ENCODE assay signal across 16 cellular contexts in the genomic region with DNA sequence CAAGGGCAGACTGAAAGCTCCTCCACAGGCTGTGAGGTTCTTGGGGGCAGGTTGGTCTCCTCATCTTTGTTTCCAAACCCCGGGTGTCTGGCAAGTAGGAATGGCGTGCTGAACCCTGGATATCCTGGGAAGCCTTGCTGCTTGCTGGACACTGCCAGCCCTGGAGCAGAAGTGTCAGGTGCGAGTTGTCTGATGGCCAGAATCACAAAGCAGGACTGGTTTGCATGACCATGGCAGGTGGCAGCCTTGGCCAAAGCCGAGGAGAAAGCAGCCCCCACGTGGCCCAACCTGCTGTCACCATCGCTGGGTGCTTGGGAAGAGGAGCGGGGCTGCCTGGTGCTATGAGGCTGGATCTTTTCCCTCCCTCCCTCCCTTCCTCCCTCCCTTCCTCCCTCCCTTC.
DNase-seq lines count a peak whose midpoint lies in the region; ATAC-seq and TF ChIP-seq lines count a peak whose summit lies in the region.
"Had no signal": no experiment of that assay in that cellular context is flagged by ENCODE, and none has a peak within 500 bp of the region (broad histone marks: within the 10 kb centered on the region; RNA-seq: fewer than 3 reads in every experiment).

No MANE protein-coding gene starts in this region.

- H3K4me2 ChIP-seq in neuronal stem cell (ENCODE audit: insufficient read depth, low read length, poor library complexity, severe bottlenecking), result no peak overlapping the region

- H3K4ac ChIP-seq in neuronal stem cell (ENCODE audit: low read length), result no peak overlapping the region

- no peak overlapping the region for H2BK120ac ChIP-seq in neuronal stem cell (ENCODE audit: low read depth, low read length)

- H3K4me3 ChIP-seq in left ventricle myocardium inferior (no peak overlapping the region), neuronal stem cell (ENCODE audit: low read length in 2 of 2) (no peak overlapping the region), aorta (ENCODE audit: low read length in 2 of 2) (no peak overlapping the region)
- H3K4me3 ChIP-seq: MG63 had no signal

- peak overlapping the region; percentile 1 for H2AK5ac ChIP-seq in neuronal stem cell (ENCODE audit: low read depth, low read length)

- H3K27ac ChIP-seq in left ventricle myocardium inferior (replicated peaks), result no peak overlapping the region
- H3K27ac ChIP-seq in neuronal stem cell (replicated peaks; ENCODE audit: low read length), result no peak overlapping the region
- no peak overlapping the region for H3K27ac ChIP-seq in aorta (ENCODE audit: low read depth in 1 of 2, low read length in 2 of 2)

- H3K23ac ChIP-seq in neuronal stem cell (ENCODE audit: low read depth, low read length, poor library complexity), result no peak overlapping the region

- H2BK12ac ChIP-seq in neuronal stem cell (ENCODE audit: low read length), result no peak overlapping the region

- H2BK15ac ChIP-seq in neuronal stem cell (ENCODE audit: low read length), result peak overlapping the region; percentile 44

- peak; percentile 40 for DNase-seq in left ventricle myocardium superior
- no peak for DNase-seq in left ventricle myocardium inferior
- peak; percentile 37 for DNase-seq in ecto neural progenitor cell (ENCODE audit: low spot score)
- no peak for DNase-seq in neuronal stem cell (ENCODE audit: low spot score)
- DNase-seq in aorta, result peak; percentile 35 to 37
- DNase-seq in Kasumi-1 (lab: John Stamatoyannopoulos, UW), result no peak
- DNase-seq: CD8-positive, alpha-beta memory T cell; GOT3; KG1; MG63; NCI-H1105; NCI-H187 treated with DMSO at 0.1 percent for 48 hours; NCI-H446 treated with DMSO at 0.1 percent for 48 hours; NCI-H748 treated with DMSO at 0.1 percent for 48 hours; PC-3 had no signal

- no peak overlapping the region for H2BK5ac ChIP-seq in neuronal stem cell (ENCODE audit: low read length)

- intact Hi-C loops in left ventricle myocardium superior (cut with micrococcal nuclease), result no loop called here
- intact Hi-C loops in left ventricle myocardium inferior (cut with micrococcal nuclease), result no loop called here
- intact Hi-C loops in aorta (cut with DNase I), result no loop called here

- H4K91ac ChIP-seq in neuronal stem cell (ENCODE audit: low read depth, low read length, poor library complexity), result no peak overlapping the region

- H3K9me3 ChIP-seq in left ventricle myocardium inferior (replicated peaks) (no peaks in the 10 kb centered on the region), neuronal stem cell (replicated peaks in 1 of 2; ENCODE audit: control insufficient read depth in 2 of 2, insufficient read depth in 1 of 2, low read depth in 1 of 2, low read length in 2 of 2) (peaks cover 0 to 2% of the 10 kb centered on the region in 2 donors), aorta (ENCODE audit: control insufficient read depth, low read length) (no peaks in the 10 kb centered on the region)
- H3K9me3 ChIP-seq: MG63 had no signal

- H3K18ac ChIP-seq in neuronal stem cell (ENCODE audit: low read length), result peak overlapping the region; percentile 75

- no peak overlapping the region for H2AFZ ChIP-seq in neuronal stem cell (ENCODE audit: low read length)

- no peaks in the 10 kb centered on the region for H3K36me3 ChIP-seq in left ventricle myocardium inferior
- no peaks in the 10 kb centered on the region for H3K36me3 ChIP-seq in neuronal stem cell (replicated peaks in 1 of 2; ENCODE audit: control insufficient read depth in 2 of 2, insufficient read depth in 2 of 2, low read length in 2 of 2)
- no peaks in the 10 kb centered on the region for H3K36me3 ChIP-seq in aorta (ENCODE audit: control insufficient read depth in 1 of 2, insufficient read depth in 2 of 2, low read length in 1 of 2)
- H3K36me3 ChIP-seq: MG63 had no signal

- H3K27me3 ChIP-seq in left ventricle myocardium inferior (ENCODE audit: low read depth), result peaks cover 2% of the 10 kb centered on the region
- no peaks in the 10 kb centered on the region for H3K27me3 ChIP-seq in neuronal stem cell (ENCODE audit: control insufficient read depth in 3 of 3, insufficient read depth in 3 of 3, low read depth in 1 of 3, low read length in 3 of 3)
- no peaks in the 10 kb centered on the region for H3K27me3 ChIP-seq in aorta (ENCODE audit: control insufficient read depth in 1 of 2, insufficient read depth in 2 of 2, low read length in 1 of 2)
- H3K27me3 ChIP-seq: MG63 had no signal

- no CpG with 5 or more reads among the region's 7 CpGs for WGBS in neuronal stem cell (ENCODE audit: extremely low coverage in 2 of 2, insufficient read length in 2 of 2, insufficient replicate concordance in 1 of 2), 2 donors
- 94 to 95% methylated on average over 7 of the region's 7 CpGs for WGBS in aorta, 2 donors

- ATAC-seq in left ventricle myocardium superior, result no peak
- no peak for ATAC-seq in aorta (ENCODE audit: low FRiP score)
- no peak for ATAC-seq in HG03565 (IDR thresholded peaks at IDR 0.05; ENCODE audit: unreplicated experiment)
- ATAC-seq: PC-3 had no signal

- no peak overlapping the region for H3K14ac ChIP-seq in neuronal stem cell (ENCODE audit: low read length)

- no peaks in the 10 kb centered on the region for H3K79me1 ChIP-seq in neuronal stem cell (ENCODE audit: low read depth, low read length)

- no peak for TF ChIP-seq CTCF in left ventricle myocardium inferior (IDR thresholded peaks at IDR 0.05; ENCODE audit: borderline replicate concordance)

- H3K9ac ChIP-seq in neuronal stem cell (ENCODE audit: low read depth, low read length, poor library complexity), result no peak overlapping the region

- H4K8ac ChIP-seq in neuronal stem cell (ENCODE audit: low read depth, low read length), result no peak overlapping the region

- H3K4me1 ChIP-seq in left ventricle myocardium inferior (no peaks in the 10 kb centered on the region), neuronal stem cell (ENCODE audit: control insufficient read depth in 2 of 2, insufficient read depth in 1 of 2, low read depth in 1 of 2, low read length in 2 of 2) (peaks cover 35 to 36% of the 10 kb centered on the region in 2 donors), aorta (ENCODE audit: control insufficient read depth in 1 of 2, insufficient read depth in 2 of 2, low read length in 2 of 2) (no peaks in the 10 kb centered on the region)

Comparison
In these comparisons a context has a peak if more than half of its experiments do, and no peak if none do; other contexts are left out.
1. DNase-seq: peak in left ventricle myocardium superior (single experiment), ecto neural progenitor cell (single experiment) and aorta (2 of 2); none in left ventricle myocardium inferior (single experiment), neuronal stem cell (single experiment) and Kasumi-1 (0 of 2).